Comparison of ENCODE assay signal across 23 cellular contexts in genomic region chr19:36125557-36125956, GRCh38. TPM values are rescaled to one million over a fixed set of nuclear protein-coding genes. Genes with fewer than 3 reads are reported as not detected.
A peak's percentile ranks its signal among the peaks of the same experiment; 100 is the strongest.
DNase-seq lines count a peak whose midpoint lies in the region; ATAC-seq, FAIRE-seq and TF ChIP-seq lines count a peak whose summit lies in the region.
"Had no signal": no experiment of that assay in that cellular context is flagged by ENCODE, and none has a peak within 500 bp of the region (broad histone marks: within the 10 kb centered on the region; RNA-seq: fewer than 3 reads in every experiment).

No MANE protein-coding gene starts in this region.

- peak in 1 of 2 donors; percentile 34 for DNase-seq in activated T-cell treated with anti-CD3 and anti-CD28 coated beads, Interleukin-2, amount 50 U/mL, for 72 hours
- no peak for DNase-seq in activated T-cell treated with anti-CD3 and anti-CD28 coated beads, Interleukin-2, amount 50 U/mL, for 4 hours
- DNase-seq in GM20000 (ENCODE audit: low spot score) (peak; percentile 57), chondrocyte (ENCODE audit: low spot score) (no peak), dermis blood vessel endothelial cell (no peak), urothelium cell line (ENCODE audit: low spot score) (no peak), islet precursor cell (no peak)
- DNase-seq: amniotic stem cell, DMS153, dorsolateral prefrontal cortex, H9, KBM-7, NCI-H146, NCI-H2171, NCI-H524 treated with DMSO at 0.1 percent for 48 hours, occipital lobe, retina had no signal

- ATAC-seq in activated T-cell treated with anti-CD3 and anti-CD28 coated beads, Interleukin-2, amount 50 U/mL, for 72 hours (replicated peaks in 1 of 2): no peak
- ATAC-seq in activated T-cell treated with anti-CD3 and anti-CD28 coated beads, Interleukin-2, amount 50 U/mL, for 4 hours: no peak

- peaks cover 23% of the 10 kb centered on the region for H3K4me1 Mint-ChIP-seq in activated T-cell treated with anti-CD3 and anti-CD28 coated beads, Interleukin-2, amount 50 U/mL, for 72 hours (ENCODE audit: low read depth)
- peaks cover 6% of the 10 kb centered on the region for H3K4me1 Mint-ChIP-seq in activated T-cell treated with anti-CD3 and anti-CD28 coated beads, Interleukin-2, amount 50 U/mL, for 4 hours (ENCODE audit: low read depth)
- peaks cover 11% of the 10 kb centered on the region for H3K4me1 Mint-ChIP-seq in chondrocyte (ENCODE audit: low read depth)
- peaks cover 19% of the 10 kb centered on the region for H3K4me1 Mint-ChIP-seq in stimulated activated naive CD8-positive, alpha-beta T cell treated with anti-CD3 and anti-CD28 coated beads, Interleukin-15, Interleukin-2, amounts not matched to agents 100 ng/mL and 50 ng/mL, for 24 hours (ENCODE audit: low read depth)

- peaks cover 6 to 7% of the 10 kb centered on the region in 2 donors for H3K36me3 Mint-ChIP-seq in activated T-cell treated with anti-CD3 and anti-CD28 coated beads, Interleukin-2, amount 50 U/mL, for 72 hours (ENCODE audit: insufficient read depth in 2 of 2)
- peaks cover 12% of the 10 kb centered on the region for H3K36me3 Mint-ChIP-seq in activated T-cell treated with anti-CD3 and anti-CD28 coated beads, Interleukin-2, amount 50 U/mL, for 4 hours (ENCODE audit: insufficient read depth)
- peaks cover 18% of the 10 kb centered on the region for H3K36me3 Mint-ChIP-seq in chondrocyte (ENCODE audit: low read depth)
- peaks cover 11% of the 10 kb centered on the region for H3K36me3 Mint-ChIP-seq in stimulated activated naive CD8-positive, alpha-beta T cell treated with anti-CD3 and anti-CD28 coated beads, Interleukin-15, Interleukin-2, amounts not matched to agents 100 ng/mL and 50 ng/mL, for 24 hours (ENCODE audit: low read depth)

- no peaks in the 10 kb centered on the region for H3K27me3 Mint-ChIP-seq in activated T-cell treated with anti-CD3 and anti-CD28 coated beads, Interleukin-2, amount 50 U/mL, for 72 hours (ENCODE audit: low read depth)
- no peaks in the 10 kb centered on the region for H3K27me3 Mint-ChIP-seq in activated T-cell treated with anti-CD3 and anti-CD28 coated beads, Interleukin-2, amount 50 U/mL, for 4 hours (ENCODE audit: low read depth)
- H3K27me3 Mint-ChIP-seq in chondrocyte (ENCODE audit: low read depth): no peaks in the 10 kb centered on the region
- H3K27me3 Mint-ChIP-seq in stimulated activated naive CD8-positive, alpha-beta T cell treated with anti-CD3 and anti-CD28 coated beads, Interleukin-15, Interleukin-2, amounts not matched to agents 100 ng/mL and 50 ng/mL, for 24 hours: no peaks in the 10 kb centered on the region

- peak overlapping the region; percentile 91 for H3K27ac Mint-ChIP-seq in activated T-cell treated with anti-CD3 and anti-CD28 coated beads, Interleukin-2, amount 50 U/mL, for 72 hours
- peak overlapping the region; percentile 57 for H3K27ac Mint-ChIP-seq in chondrocyte (ENCODE audit: unreplicated experiment)
- H3K27ac Mint-ChIP-seq in stimulated activated naive CD8-positive, alpha-beta T cell treated with anti-CD3 and anti-CD28 coated beads, Interleukin-15, Interleukin-2, amounts not matched to agents 100 ng/mL and 50 ng/mL, for 24 hours: peak overlapping the region; percentile 33
- H3K27ac Mint-ChIP-seq: H9 had no signal

- TF ChIP-seq CTCF in GM20000 (IDR thresholded peaks at IDR 0.05; ENCODE audit: extremely low read depth, missing control alignments) (no peak), chondrocyte (IDR thresholded peaks at IDR 0.05) (no peak)

- no peak for FAIRE-seq in urothelium cell line (lab: Jason Lieb, UNC)
- FAIRE-seq: G401.6 had no signal

- H3K4me3 Mint-ChIP-seq in activated T-cell treated with anti-CD3 and anti-CD28 coated beads, Interleukin-2, amount 50 U/mL, for 72 hours: peak overlapping the region in 1 of 2 donors; percentile 22
- H3K4me3 Mint-ChIP-seq in activated T-cell treated with anti-CD3 and anti-CD28 coated beads, Interleukin-2, amount 50 U/mL, for 4 hours: no peak overlapping the region
- no peak overlapping the region for H3K4me3 Mint-ChIP-seq in chondrocyte (ENCODE audit: unreplicated experiment)
- H3K4me3 Mint-ChIP-seq in stimulated activated naive CD8-positive, alpha-beta T cell treated with anti-CD3 and anti-CD28 coated beads, Interleukin-15, Interleukin-2, amounts not matched to agents 100 ng/mL and 50 ng/mL, for 24 hours: no peak overlapping the region
- H3K4me3 Mint-ChIP-seq: CD14-positive monocyte, H9 had no signal

- H3K9me3 Mint-ChIP-seq in activated T-cell treated with anti-CD3 and anti-CD28 coated beads, Interleukin-2, amount 50 U/mL, for 72 hours: no peaks in the 10 kb centered on the region
- no peaks in the 10 kb centered on the region for H3K9me3 Mint-ChIP-seq in activated T-cell treated with anti-CD3 and anti-CD28 coated beads, Interleukin-2, amount 50 U/mL, for 4 hours
- no peaks in the 10 kb centered on the region for H3K9me3 Mint-ChIP-seq in chondrocyte (ENCODE audit: low read depth)
- H3K9me3 Mint-ChIP-seq in stimulated activated naive CD8-positive, alpha-beta T cell treated with anti-CD3 and anti-CD28 coated beads, Interleukin-15, Interleukin-2, amounts not matched to agents 100 ng/mL and 50 ng/mL, for 24 hours: no peaks in the 10 kb centered on the region
- H3K9me3 Mint-ChIP-seq: H9 had no signal

RNA-seq across cellular contexts. Expression of gene TBCB, which starts 10.3 kb away (rescaled TPM):
- 10 to 100 TPM; 86.2 to 86.8 TPM for total RNA-seq in activated T-cell treated with anti-CD3 and anti-CD28 coated beads, Interleukin-2, amount 50 U/mL, for 72 hours
- total RNA-seq in activated T-cell treated with anti-CD3 and anti-CD28 coated beads, Interleukin-2, amount 50 U/mL, for 4 hours: 100 to 1,000 TPM; 155 to 173 (median 157) TPM
- total RNA-seq in chondrocyte (181 to 201 TPM (median 199 TPM) in 3 replicates), dermis blood vessel endothelial cell (201 and 226 TPM in 2 replicates)

RNA-seq across cellular contexts. Expression of gene POLR2I, which starts 10.9 kb away (rescaled TPM):
- total RNA-seq in activated T-cell treated with anti-CD3 and anti-CD28 coated beads, Interleukin-2, amount 50 U/mL, for 72 hours: 10 to 100 TPM; 38.6 to 55.0 TPM
- 100 to 1,000 TPM; 139 to 165 (median 159) TPM for total RNA-seq in activated T-cell treated with anti-CD3 and anti-CD28 coated beads, Interleukin-2, amount 50 U/mL, for 4 hours
- 43.5 to 61.6 TPM (median 49.2 TPM) in 3 replicates for total RNA-seq in chondrocyte
- total RNA-seq in dermis blood vessel endothelial cell: 42.9 and 71.1 TPM in 2 replicates

RNA-seq across cellular contexts. Expression of gene CAPNS1, which starts 14.3 kb away (rescaled TPM):
- 100 to 1,000 TPM; 361 to 382 TPM for total RNA-seq in activated T-cell treated with anti-CD3 and anti-CD28 coated beads, Interleukin-2, amount 50 U/mL, for 72 hours
- 100 to 1,000 TPM; 287 to 318 (median 313) TPM for total RNA-seq in activated T-cell treated with anti-CD3 and anti-CD28 coated beads, Interleukin-2, amount 50 U/mL, for 4 hours
- 509 to 762 TPM (median 724 TPM) in 3 replicates for total RNA-seq in chondrocyte
- 314 and 443 TPM in 2 replicates for total RNA-seq in dermis blood vessel endothelial cell

RNA-seq across cellular contexts. Expression of gene OVOL3, which starts 14.6 kb away (rescaled TPM):
- under 1 TPM in 1 of 2 donors, not detected in 1; 0.39 TPM for total RNA-seq in activated T-cell treated with anti-CD3 and anti-CD28 coated beads, Interleukin-2, amount 50 U/mL, for 72 hours
- not detected for total RNA-seq in activated T-cell treated with anti-CD3 and anti-CD28 coated beads, Interleukin-2, amount 50 U/mL, for 4 hours
- total RNA-seq in chondrocyte (not detected in 3 replicates), dermis blood vessel endothelial cell (not detected in 2 replicates)
- total RNA-seq: dorsolateral prefrontal cortex, fibroblast of villous mesenchyme, H9, lower leg skin, occipital lobe, suprapubic skin had no signal

RNA-seq across cellular contexts. Expression of gene COX7A1, which starts 26.7 kb away (rescaled TPM):
- total RNA-seq in activated T-cell treated with anti-CD3 and anti-CD28 coated beads, Interleukin-2, amount 50 U/mL, for 72 hours: not detected
- not detected for total RNA-seq in activated T-cell treated with anti-CD3 and anti-CD28 coated beads, Interleukin-2, amount 50 U/mL, for 4 hours
- not detected in 3 replicates for total RNA-seq in chondrocyte
- 7.1 and 24.0 TPM in 2 replicates for total RNA-seq in dermis blood vessel endothelial cell
- total RNA-seq: H9 had no signal

Comparison
In these comparisons a context has a peak if more than half of its experiments do, and no peak if none do; other contexts are left out.
1. H3K27ac Mint-ChIP-seq: peak in every context shown above with its lines; median percentile 91 in activated T-cell treated with anti-CD3 and anti-CD28 coated beads, Interleukin-2, amount 50 U/mL, for 72 hours; 57 in chondrocyte; 33 in stimulated activated naive CD8-positive, alpha-beta T cell treated with anti-CD3 and anti-CD28 coated beads, Interleukin-15, Interleukin-2, amounts not matched to agents 100 ng/mL and 50 ng/mL, for 24 hours.